In genomic region chr11:128653828-128654231, GRCh38 we compare ENCODE assay signal across 10 cellular contexts. TPM values are rescaled to one million over a fixed set of nuclear protein-coding genes. Genes with fewer than 3 reads are reported as not detected.
A peak's percentile ranks its signal among the peaks of the same experiment; 100 is the strongest.
DNase-seq lines count a peak whose midpoint lies in the region; ATAC-seq and TF ChIP-seq lines count a peak whose summit lies in the region.
"Had no signal": no experiment of that assay in that cellular context is flagged by ENCODE, and none has a peak within 500 bp of the region (broad histone marks: within the 10 kb centered on the region; RNA-seq: fewer than 3 reads in every experiment).

No MANE protein-coding gene starts in this region.

- no peak overlapping the region for H3K4me3 Mint-ChIP-seq in CD8-positive, alpha-beta T cell
- H3K4me3 Mint-ChIP-seq: activated T-helper 1 cell treated with anti-CD3 and anti-CD28 coated beads, Interleukin-12 subunit alpha, Interleukin-12 subunit beta, Interleukin-2, Interleukin-4 antibody, amounts not matched to agents 30 ng/mL and 10 ng/mL and 1 ng/mL, durations not matched to agents 14 hours and 24 hours and 36 hours; stimulated activated memory B cell treated with anti-CD40 and anti-IgM and Interleukin-4, amounts not matched to agents 10 μg/mL and 1 μg/mL and 100 μg/mL, for 72 hours had no signal

- no peak for TF ChIP-seq CTCF in sigmoid colon (IDR thresholded peaks at IDR 0.05)
- TF ChIP-seq CTCF in CD8-positive, alpha-beta T cell (IDR thresholded peaks at IDR 0.05), result no peak

- no peaks in the 10 kb centered on the region for H3K36me3 Mint-ChIP-seq in CD8-positive, alpha-beta T cell
- H3K36me3 Mint-ChIP-seq: stimulated activated memory B cell treated with anti-CD40 and anti-IgM and Interleukin-4, amounts not matched to agents 10 μg/mL and 1 μg/mL and 100 μg/mL, for 72 hours had no signal

- peaks cover 0 to 8% (median 0%) of the 10 kb centered on the region in 4 donors for H3K4me1 ChIP-seq in sigmoid colon
- H3K4me1 ChIP-seq in CD8-positive, alpha-beta T cell (ENCODE audit: insufficient read depth, low read length), result no peaks in the 10 kb centered on the region

- TF ChIP-seq POLR2A in sigmoid colon (IDR thresholded peaks at IDR 0.05), result no peak

- H3K27me3 Mint-ChIP-seq in CD8-positive, alpha-beta T cell (ENCODE audit: low read depth), result peaks cover 4% of the 10 kb centered on the region

- peak overlapping the region; percentile 9; the same call in 1 of the 2 replicates for H3K4me3 ChIP-seq in iPS-18c (ENCODE audit: insufficient read depth, low read depth, low read length)
- H3K4me3 ChIP-seq in sigmoid colon, result no peak overlapping the region
- no peak overlapping the region for H3K4me3 ChIP-seq in CD8-positive, alpha-beta T cell (ENCODE audit: low read depth, low read length)

- DNase-seq in GM04503 (ENCODE audit: low read depth) (peak; percentile 21), astrocyte of the hippocampus (ENCODE audit: low read depth, low spot score) (peak; percentile 61), sigmoid colon (peak; percentile 74), T-helper 1 cell (no peak)
- DNase-seq in activated effector memory CD4-positive, alpha-beta T cell treated with Interleukin-2 at 50 U/mL for 16 hours, result no peak
- DNase-seq in CD8-positive, alpha-beta T cell, result no peak

- H3K9me3 ChIP-seq in iPS-18c (ENCODE audit: control insufficient read depth, insufficient read depth, low read length), result peaks cover 2% of the 10 kb centered on the region
- H3K9me3 ChIP-seq in sigmoid colon, result no peaks in the 10 kb centered on the region
- H3K9me3 ChIP-seq in CD8-positive, alpha-beta T cell (ENCODE audit: low read length), result no peaks in the 10 kb centered on the region

- intact Hi-C loops in sigmoid colon (cut with DNase I), result no loop called here
- intact Hi-C loops in CD8-positive, alpha-beta T cell (cut with DNase I, micrococcal nuclease), result loop anchor here in 1 of 2 experiments (5.0 kb wide), 1 partner anchor 103 kb away; no protein-coding TSS in a partner anchor

- WGBS in sigmoid colon, 2 donors, result 32 to 37% methylated on average over 10 of the region's 10 CpGs

- no peak overlapping the region for H3K27ac Mint-ChIP-seq in CD8-positive, alpha-beta T cell
- H3K27ac Mint-ChIP-seq: activated T-helper 1 cell treated with anti-CD3 and anti-CD28 coated beads, Interleukin-12 subunit alpha, Interleukin-12 subunit beta, Interleukin-2, Interleukin-4 antibody, amounts not matched to agents 30 ng/mL and 10 ng/mL and 1 ng/mL, durations not matched to agents 14 hours and 24 hours and 36 hours; stimulated activated memory B cell treated with anti-CD40 and anti-IgM and Interleukin-4, amounts not matched to agents 10 μg/mL and 1 μg/mL and 100 μg/mL, for 72 hours had no signal

- H3K9me3 Mint-ChIP-seq in CD8-positive, alpha-beta T cell, result no peaks in the 10 kb centered on the region
- H3K9me3 Mint-ChIP-seq: activated T-helper 1 cell treated with anti-CD3 and anti-CD28 coated beads, Interleukin-12 subunit alpha, Interleukin-12 subunit beta, Interleukin-2, Interleukin-4 antibody, amounts not matched to agents 30 ng/mL and 10 ng/mL and 1 ng/mL, durations not matched to agents 14 hours and 24 hours and 36 hours; stimulated activated memory B cell treated with anti-CD40 and anti-IgM and Interleukin-4, amounts not matched to agents 10 μg/mL and 1 μg/mL and 100 μg/mL, for 72 hours had no signal

- no peak for ATAC-seq in HG02571 (IDR thresholded peaks at IDR 0.05; ENCODE audit: unreplicated experiment)
- ATAC-seq in CD8-positive, alpha-beta T cell, result no peak
- ATAC-seq: stimulated activated memory B cell treated with anti-CD40 and anti-IgM and Interleukin-4, amounts not matched to agents 10 μg/mL and 1 μg/mL and 100 μg/mL, for 72 hours had no signal

- H3K36me3 ChIP-seq in sigmoid colon, result no peaks in the 10 kb centered on the region
- H3K36me3 ChIP-seq in CD8-positive, alpha-beta T cell (ENCODE audit: insufficient read depth, low read length), result no peaks in the 10 kb centered on the region

- CTCF ChIA-PET in CD8-positive, alpha-beta T cell (lab: Charles Lee), result no interaction called here

- no peaks in the 10 kb centered on the region for H3K27me3 ChIP-seq in sigmoid colon
- no peaks in the 10 kb centered on the region for H3K27me3 ChIP-seq in CD8-positive, alpha-beta T cell (ENCODE audit: insufficient read depth, low read length)

- no peak overlapping the region for H3K27ac ChIP-seq in sigmoid colon
- no peak overlapping the region for H3K27ac ChIP-seq in CD8-positive, alpha-beta T cell (ENCODE audit: low read depth, low read length)

- peaks cover 3% of the 10 kb centered on the region for H3K4me1 Mint-ChIP-seq in CD8-positive, alpha-beta T cell (ENCODE audit: low read depth)

- POLR2A ChIA-PET in CD8-positive, alpha-beta T cell (lab: Charles Lee), result no interaction called here

- no peak for TF ChIP-seq EP300 in sigmoid colon (IDR thresholded peaks at IDR 0.05)

RNA-seq across cellular contexts. Expression of gene FLI1, which starts 40.0 kb away (rescaled TPM):
- 10 to 100 TPM in 3 of 4 donors, 1 to 10 TPM in 1; 8.8 to 18.0 (median 15.0) TPM for total RNA-seq in sigmoid colon
- polyA plus RNA-seq in sigmoid colon, result 10 to 100 TPM in 1 of 3 donors, 1 to 10 TPM in 2; 1.8 to 16.6 (median 4.2) TPM
- 10 to 100 TPM; 35.6 to 37.3 TPM for total RNA-seq in CD8-positive, alpha-beta T cell

Comparison
In these comparisons a context has a peak if more than half of its experiments do, and no peak if none do; other contexts are left out.
1. DNase-seq: peak in GM04503 (single experiment), astrocyte of the hippocampus (single experiment) and sigmoid colon (single experiment); none in T-helper 1 cell (0 of 5), activated effector memory CD4-positive, alpha-beta T cell treated with Interleukin-2 at 50 U/mL for 16 hours (single experiment) and CD8-positive, alpha-beta T cell (0 of 7).